8 cellular contexts compared by ENCODE assay signal in the genomic region with DNA sequence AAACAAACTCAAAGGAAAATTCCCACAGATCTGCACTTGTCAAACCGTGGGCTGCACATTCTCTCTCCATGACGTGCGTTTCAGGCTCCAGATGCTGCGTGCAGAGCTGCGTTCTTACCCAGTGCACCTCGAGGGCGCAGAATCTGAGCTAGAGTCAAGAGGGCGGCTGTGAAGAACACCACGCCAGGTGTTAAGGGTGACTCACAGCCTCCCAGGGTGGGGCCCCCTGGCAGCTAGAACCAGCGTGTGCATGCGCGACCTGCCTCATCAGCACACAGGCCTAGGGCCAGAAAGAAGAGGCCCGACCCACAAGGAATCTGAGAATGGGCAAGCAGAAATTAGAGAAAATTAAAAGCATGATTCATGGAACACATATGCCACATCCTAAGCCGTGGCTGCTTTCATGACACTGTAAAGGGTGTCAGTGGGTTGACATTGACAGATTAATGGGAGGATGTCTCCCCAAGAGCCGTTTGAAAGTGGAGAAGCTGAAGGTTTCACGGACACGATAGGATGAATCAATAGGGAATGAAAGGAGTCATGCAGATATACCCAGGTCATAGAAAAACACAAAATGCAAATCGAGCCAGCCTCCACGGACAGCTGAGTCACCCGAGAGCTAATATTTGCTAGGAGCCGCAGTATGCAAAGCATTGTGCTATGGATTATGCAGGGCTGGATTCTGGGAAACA. TPM values are rescaled to one million over a fixed set of nuclear protein-coding genes. Genes with fewer than 3 reads are reported as not detected.
A peak's percentile ranks its signal among the peaks of the same experiment; 100 is the strongest.
DNase-seq lines count a peak whose midpoint lies in the region; ATAC-seq and TF ChIP-seq lines count a peak whose summit lies in the region.

No MANE protein-coding gene starts in this region.

- intact Hi-C loops in left colon (cut with DNase I, micrococcal nuclease), result no loop called here
- intact Hi-C loops in activated T-helper 1 cell treated with anti-CD3 and anti-CD28 coated beads, Interleukin-12 subunit alpha, Interleukin-12 subunit beta, Interleukin-2, Interleukin-4 antibody, amounts not matched to agents 30 ng/mL and 10 ng/mL and 1 ng/mL, durations not matched to agents 14 hours and 24 hours and 36 hours (cut with micrococcal nuclease), result no loop called here
- intact Hi-C loops in CD4-positive, alpha-beta T cell (cut with DNase I, micrococcal nuclease), result no loop called here

- no peaks in the 10 kb centered on the region for H3K9me3 ChIP-seq in CD4-positive, alpha-beta T cell (ENCODE audit: control insufficient read depth, low read length)

- no peaks in the 10 kb centered on the region for H3K36me3 Mint-ChIP-seq in activated T-helper 1 cell treated with anti-CD3 and anti-CD28 coated beads, Interleukin-12 subunit alpha, Interleukin-12 subunit beta, Interleukin-2, Interleukin-4 antibody, amounts not matched to agents 30 ng/mL and 10 ng/mL and 1 ng/mL, durations not matched to agents 14 hours and 24 hours and 36 hours (ENCODE audit: low read depth)
- H3K36me3 Mint-ChIP-seq in CD4-positive, alpha-beta T cell (ENCODE audit: low read depth), result no peaks in the 10 kb centered on the region

- peak; percentile 88 for ATAC-seq in SK-N-SH treated with all-trans-retinoic acid at 6 μM for 48 hours
- ATAC-seq in left colon, result peak; percentile 92
- no peak for ATAC-seq in CD4-positive, alpha-beta T cell (ENCODE audit: poor library complexity)
- ATAC-seq in activated CD4-positive, CD25-positive, alpha-beta regulatory T cell treated with anti-CD3 and anti-CD28 coated beads, Interleukin-2, amount 50 U/mL, for 24 hours, result no peak
- ATAC-seq in GM19324 (IDR thresholded peaks at IDR 0.05; ENCODE audit: low FRiP score, unreplicated experiment), result no peak

- no peak overlapping the region for H3K27ac Mint-ChIP-seq in activated T-helper 1 cell treated with anti-CD3 and anti-CD28 coated beads, Interleukin-12 subunit alpha, Interleukin-12 subunit beta, Interleukin-2, Interleukin-4 antibody, amounts not matched to agents 30 ng/mL and 10 ng/mL and 1 ng/mL, durations not matched to agents 14 hours and 24 hours and 36 hours
- H3K27ac Mint-ChIP-seq in CD4-positive, alpha-beta T cell, result no peak overlapping the region

- no peak overlapping the region for H3K4me3 Mint-ChIP-seq in activated T-helper 1 cell treated with anti-CD3 and anti-CD28 coated beads, Interleukin-12 subunit alpha, Interleukin-12 subunit beta, Interleukin-2, Interleukin-4 antibody, amounts not matched to agents 30 ng/mL and 10 ng/mL and 1 ng/mL, durations not matched to agents 14 hours and 24 hours and 36 hours
- no peak overlapping the region for H3K4me3 Mint-ChIP-seq in CD4-positive, alpha-beta T cell

- H3K27ac ChIP-seq in CD4-positive, alpha-beta T cell (ENCODE audit: low read depth, low read length), result no peak overlapping the region

- DNase-seq in AG08395 (ENCODE audit: low spot score), result peak; percentile 84
- DNase-seq in LoVo (ENCODE audit: low spot score), result peak; percentile 62
- peak; percentile 24 to 32 for DNase-seq in left colon
- no peak for DNase-seq in activated T-helper 1 cell treated with anti-CD3 and anti-CD28 coated beads, Interleukin-12 subunit alpha, Interleukin-12 subunit beta, Interleukin-2, Interleukin-4 antibody, amounts not matched to agents 30 ng/mL and 10 ng/mL and 1 ng/mL, durations not matched to agents 14 hours and 24 hours and 36 hours (ENCODE audit: low spot score)
- no peak for DNase-seq in CD4-positive, alpha-beta T cell

- CTCF ChIA-PET in CD4-positive, alpha-beta T cell (lab: Charles Lee), result no interaction called here

- H3K27me3 Mint-ChIP-seq in activated T-helper 1 cell treated with anti-CD3 and anti-CD28 coated beads, Interleukin-12 subunit alpha, Interleukin-12 subunit beta, Interleukin-2, Interleukin-4 antibody, amounts not matched to agents 30 ng/mL and 10 ng/mL and 1 ng/mL, durations not matched to agents 14 hours and 24 hours and 36 hours (ENCODE audit: insufficient read depth), result peaks cover 4% of the 10 kb centered on the region
- peaks cover 3% of the 10 kb centered on the region for H3K27me3 Mint-ChIP-seq in CD4-positive, alpha-beta T cell

- H3K27me3 ChIP-seq in CD4-positive, alpha-beta T cell (ENCODE audit: control insufficient read depth, insufficient read depth, low read length), result no peaks in the 10 kb centered on the region

- H3K9me3 Mint-ChIP-seq in activated T-helper 1 cell treated with anti-CD3 and anti-CD28 coated beads, Interleukin-12 subunit alpha, Interleukin-12 subunit beta, Interleukin-2, Interleukin-4 antibody, amounts not matched to agents 30 ng/mL and 10 ng/mL and 1 ng/mL, durations not matched to agents 14 hours and 24 hours and 36 hours, result peaks cover 4% of the 10 kb centered on the region
- H3K9me3 Mint-ChIP-seq in CD4-positive, alpha-beta T cell, result peaks cover 3% of the 10 kb centered on the region

- no peak for TF ChIP-seq CTCF in CD4-positive, alpha-beta T cell (IDR thresholded peaks at IDR 0.05)

- no peaks in the 10 kb centered on the region for H3K4me1 Mint-ChIP-seq in activated T-helper 1 cell treated with anti-CD3 and anti-CD28 coated beads, Interleukin-12 subunit alpha, Interleukin-12 subunit beta, Interleukin-2, Interleukin-4 antibody, amounts not matched to agents 30 ng/mL and 10 ng/mL and 1 ng/mL, durations not matched to agents 14 hours and 24 hours and 36 hours (ENCODE audit: low read depth)
- H3K4me1 Mint-ChIP-seq in CD4-positive, alpha-beta T cell (ENCODE audit: low read depth), result no peaks in the 10 kb centered on the region

- POLR2A ChIA-PET in CD4-positive, alpha-beta T cell (lab: Charles Lee), result no interaction called here

TF ChIP-seq in SK-N-SH treated with all-trans-retinoic acid at 6 μM for 48 hours, 23 proteins besides CTCF, POLR2A, EP300 and RAD21 (continues in another document):
- TF ChIP-seq, protein P1, sequence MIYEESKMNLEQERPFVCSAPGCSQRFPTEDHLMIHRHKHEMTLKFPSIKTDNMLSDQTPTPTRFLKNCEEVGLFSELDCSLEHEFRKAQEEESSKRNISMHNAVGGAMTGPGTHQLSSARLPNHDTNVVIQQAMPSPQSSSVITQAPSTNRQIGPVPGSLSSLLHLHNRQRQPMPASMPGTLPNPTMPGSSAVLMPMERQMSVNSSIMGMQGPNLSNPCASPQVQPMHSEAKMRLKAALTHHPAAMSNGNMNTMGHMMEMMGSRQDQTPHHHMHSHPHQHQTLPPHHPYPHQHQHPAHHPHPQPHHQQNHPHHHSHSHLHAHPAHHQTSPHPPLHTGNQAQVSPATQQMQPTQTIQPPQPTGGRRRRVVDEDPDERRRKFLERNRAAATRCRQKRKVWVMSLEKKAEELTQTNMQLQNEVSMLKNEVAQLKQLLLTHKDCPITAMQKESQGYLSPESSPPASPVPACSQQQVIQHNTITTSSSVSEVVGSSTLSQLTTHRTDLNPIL (CRISPR knock-in tag; IDR thresholded peaks at IDR 0.05; ENCODE audit: low read depth), result no peak
- TF ChIP-seq OSR1 (CRISPR knock-in tag; IDR thresholded peaks at IDR 0.05) (no peak), ZNF565 (CRISPR knock-in tag; conservative IDR thresholded peaks at IDR 0.05; ENCODE audit: low read depth) (no peak), ZNF70 (CRISPR knock-in tag; IDR thresholded peaks at IDR 0.05) (no peak), ESRRG (CRISPR knock-in tag; IDR thresholded peaks at IDR 0.05) (no peak), RARB (CRISPR knock-in tag; IDR thresholded peaks at IDR 0.05) (no peak), ZNF8 (CRISPR knock-in tag; IDR thresholded peaks at IDR 0.05) (no peak), ZFP30 (CRISPR knock-in tag; IDR thresholded peaks at IDR 0.05) (no peak), PPARA (CRISPR knock-in tag; IDR thresholded peaks at IDR 0.05; ENCODE audit: borderline replicate concordance) (no peak), GLIS3 (CRISPR knock-in tag; IDR thresholded peaks at IDR 0.05) (no peak), TOX (CRISPR knock-in tag; IDR thresholded peaks at IDR 0.05; ENCODE audit: borderline replicate concordance) (no peak), POU6F1 (CRISPR knock-in tag; IDR thresholded peaks at IDR 0.05; ENCODE audit: borderline replicate concordance, low read depth) (no peak), CSDC2 (CRISPR knock-in tag; IDR thresholded peaks at IDR 0.05) (no peak)

RNA-seq across cellular contexts. Expression of gene MARCHF10, which starts 29.0 kb away (rescaled TPM):
- not detected for total RNA-seq in left colon
- total RNA-seq in activated T-helper 1 cell treated with anti-CD3 and anti-CD28 coated beads, Interleukin-12 subunit alpha, Interleukin-12 subunit beta, Interleukin-2, Interleukin-4 antibody, amounts not matched to agents 30 ng/mL and 10 ng/mL and 1 ng/mL, durations not matched to agents 14 hours and 24 hours and 36 hours, result not detected in 2 replicates
- total RNA-seq in CD4-positive, alpha-beta T cell, result not detected

Comparison
In these comparisons a context has a peak if more than half of its experiments do, and no peak if none do; other contexts are left out.
1. DNase-seq: peak in AG08395 (single experiment), LoVo (single experiment) and left colon (2 of 2); none in activated T-helper 1 cell treated with anti-CD3 and anti-CD28 coated beads, Interleukin-12 subunit alpha, Interleukin-12 subunit beta, Interleukin-2, Interleukin-4 antibody, amounts not matched to agents 30 ng/mL and 10 ng/mL and 1 ng/mL, durations not matched to agents 14 hours and 24 hours and 36 hours (single experiment) and CD4-positive, alpha-beta T cell (0 of 10).
2. ATAC-seq: peak in SK-N-SH treated with all-trans-retinoic acid at 6 μM for 48 hours (single experiment) and left colon (single experiment); none in CD4-positive, alpha-beta T cell (single experiment), activated CD4-positive, CD25-positive, alpha-beta regulatory T cell treated with anti-CD3 and anti-CD28 coated beads, Interleukin-2, amount 50 U/mL, for 24 hours (0 of 2) and GM19324 (single experiment).